ENCODE assay signal across 8 cellular contexts in genomic region chr12:49621651-49622500, GRCh38. TPM values are rescaled to one million over a fixed set of nuclear protein-coding genes. Genes with fewer than 3 reads are reported as not detected.
DNase-seq lines count a peak whose midpoint lies in the region; ATAC-seq and TF ChIP-seq lines count a peak whose summit lies in the region.

No MANE protein-coding gene starts in this region.

- no peaks in the 10 kb centered on the region for H3K9me3 ChIP-seq in subcutaneous abdominal adipose tissue (ENCODE audit: control insufficient read depth in 5 of 5, low read length in 5 of 5)

- no peaks in the 10 kb centered on the region for H3K36me3 ChIP-seq in subcutaneous abdominal adipose tissue (ENCODE audit: control insufficient read depth in 5 of 5, insufficient read depth in 5 of 5, low read length in 5 of 5)

- H3K4me1 Mint-ChIP-seq in activated CD4-positive, alpha-beta T cell treated with anti-CD3 and anti-CD28 coated beads, Interleukin-2, amount 10 ng/mL, durations not matched to agents 7 days and 5 days: peaks cover 35% of the 10 kb centered on the region
- peaks cover 25% of the 10 kb centered on the region for H3K4me1 Mint-ChIP-seq in activated B cell treated with CpG ODN at 0.5 μM for 24 hours

- peaks cover 28% of the 10 kb centered on the region for H3K27me3 Mint-ChIP-seq in activated CD4-positive, alpha-beta T cell treated with anti-CD3 and anti-CD28 coated beads, Interleukin-2, amount 10 ng/mL, durations not matched to agents 7 days and 5 days
- no peaks in the 10 kb centered on the region for H3K27me3 Mint-ChIP-seq in activated B cell treated with CpG ODN at 0.5 μM for 24 hours

- H3K4me3 Mint-ChIP-seq in activated CD4-positive, alpha-beta T cell treated with anti-CD3 and anti-CD28 coated beads, Interleukin-2, amount 10 ng/mL, durations not matched to agents 7 days and 5 days: peak overlapping the region; percentile 81
- H3K4me3 Mint-ChIP-seq in activated B cell treated with CpG ODN at 0.5 μM for 24 hours: peak overlapping the region; percentile 88

- no peak overlapping the region for H3K27ac ChIP-seq in subcutaneous abdominal adipose tissue (ENCODE audit: low read depth, low read length)

- peak overlapping the region; percentile 91 for H3K27ac Mint-ChIP-seq in activated CD4-positive, alpha-beta T cell treated with anti-CD3 and anti-CD28 coated beads, Interleukin-2, amount 10 ng/mL, durations not matched to agents 7 days and 5 days
- H3K27ac Mint-ChIP-seq in activated B cell treated with CpG ODN at 0.5 μM for 24 hours: peak overlapping the region; percentile 86

- intact Hi-C loops in activated B cell treated with CpG ODN at 0.5 μM for 24 hours (cut with micrococcal nuclease): loop anchor here (1.0 to 5.0 kb wide), 6 partner anchors 40 to 489 kb away; partner anchors contain the start of genes BCDIN3D, SPATS2 and TROAP

- peak overlapping the region in 4 of 5 donors; percentile 59 to 81 (median 74) for H3K9ac ChIP-seq in subcutaneous abdominal adipose tissue (ENCODE audit: low read length in 5 of 5)

- ATAC-seq in activated B cell treated with CpG ODN at 0.5 μM for 24 hours (ENCODE audit: low read depth) (no peak), HG02884 (IDR thresholded peaks at IDR 0.05; ENCODE audit: unreplicated experiment) (no peak)

- peaks cover 2 to 31% (median 24%) of the 10 kb centered on the region in 5 donors for H3K4me1 ChIP-seq in subcutaneous abdominal adipose tissue (ENCODE audit: control insufficient read depth in 5 of 5, insufficient read depth in 5 of 5, low read length in 5 of 5)

- no peaks in the 10 kb centered on the region for H3K27me3 ChIP-seq in subcutaneous abdominal adipose tissue (ENCODE audit: control insufficient read depth in 5 of 5, insufficient read depth in 4 of 5, low read length in 5 of 5)

- no peak for TF ChIP-seq CTCF in activated B cell treated with CpG ODN at 0.5 μM for 24 hours (IDR thresholded peaks at IDR 0.05)

- POLR2A ChIA-PET in activated CD4-positive, alpha-beta T cell treated with anti-CD3 and anti-CD28 coated beads, Interleukin-2, amount 10 ng/mL, durations not matched to agents 7 days and 5 days (lab: Charles Lee): interaction anchor here (0.6 kb wide), 1 partner anchor 84 kb away, joined by 5 read pairs; no protein-coding TSS in a partner anchor
- POLR2A ChIA-PET in activated B cell treated with CpG ODN at 0.5 μM for 24 hours (lab: Charles Lee): interaction anchor here (0.6 to 2.5 kb wide), 16 partner anchors 11 to 663 kb away, joined by 3 to 23 read pairs (median 4); partner anchors contain the start of genes BCDIN3D, LIMA1, MCRS1 and NCKAP5L

- peak overlapping the region; percentile 55 for H3K4me3 ChIP-seq in iPS-11a (ENCODE audit: low read depth, low read length)
- H3K4me3 ChIP-seq in subcutaneous abdominal adipose tissue (ENCODE audit: low read depth in 1 of 5, low read length in 5 of 5): peak overlapping the region; percentile 63 to 86 (median 79)

- H3K36me3 Mint-ChIP-seq in activated CD4-positive, alpha-beta T cell treated with anti-CD3 and anti-CD28 coated beads, Interleukin-2, amount 10 ng/mL, durations not matched to agents 7 days and 5 days (ENCODE audit: low read depth): no peaks in the 10 kb centered on the region
- no peaks in the 10 kb centered on the region for H3K36me3 Mint-ChIP-seq in activated B cell treated with CpG ODN at 0.5 μM for 24 hours (ENCODE audit: low read depth)

- H3K9me3 Mint-ChIP-seq in activated CD4-positive, alpha-beta T cell treated with anti-CD3 and anti-CD28 coated beads, Interleukin-2, amount 10 ng/mL, durations not matched to agents 7 days and 5 days: no peaks in the 10 kb centered on the region
- H3K9me3 Mint-ChIP-seq in activated B cell treated with CpG ODN at 0.5 μM for 24 hours: no peaks in the 10 kb centered on the region

- no peak for DNase-seq in activated CD4-positive, alpha-beta T cell treated with anti-CD3 and anti-CD28 coated beads, Interleukin-2, amount 10 ng/mL, durations not matched to agents 7 days and 5 days
- DNase-seq in activated CD4-positive, alpha-beta T cell treated with anti-CD3 and anti-CD28 coated beads, Interleukin-2, amount 50 U/mL, for 48 hours: no peak
- no peak for DNase-seq in activated B cell treated with CpG ODN at 0.5 μM for 24 hours
- DNase-seq in MV-4-11 (lab: John Stamatoyannopoulos, UW): no peak
- DNase-seq in NCI-H1930 (lab: John Stamatoyannopoulos, UW): no peak

- CTCF ChIA-PET in activated CD4-positive, alpha-beta T cell treated with anti-CD3 and anti-CD28 coated beads, Interleukin-2, amount 10 ng/mL, durations not matched to agents 7 days and 5 days (lab: Charles Lee): interaction anchor here (0.9 to 2.3 kb wide), 6 partner anchors 15 to 123 kb away, joined by 3 to 12 read pairs (median 4); no protein-coding TSS in a partner anchor
- CTCF ChIA-PET in activated B cell treated with CpG ODN at 0.5 μM for 24 hours (lab: Charles Lee): interaction anchor here (1.6 kb wide), 1 partner anchor 290 kb away, joined by 4 read pairs; no protein-coding TSS in a partner anchor

RNA-seq across cellular contexts. Expression of gene PRPF40B, which starts 1.5 kb away (rescaled TPM):
- 10 to 100 TPM; 11.6 to 11.7 TPM for total RNA-seq in activated CD4-positive, alpha-beta T cell treated with anti-CD3 and anti-CD28 coated beads, Interleukin-2, amount 10 ng/mL, durations not matched to agents 7 days and 5 days
- 16.4 and 23.4 TPM in 2 replicates for total RNA-seq in activated B cell treated with CpG ODN at 0.5 μM for 24 hours

RNA-seq across cellular contexts. Expression of gene FAM186B, which starts 16.4 kb away (rescaled TPM):
- total RNA-seq in activated CD4-positive, alpha-beta T cell treated with anti-CD3 and anti-CD28 coated beads, Interleukin-2, amount 10 ng/mL, durations not matched to agents 7 days and 5 days: under 1 TPM; 0.15 TPM
- 0.93 and 1.5 TPM in 2 replicates for total RNA-seq in activated B cell treated with CpG ODN at 0.5 μM for 24 hours

RNA-seq across cellular contexts. Expression of gene MCRS1, which starts 53.9 kb away (rescaled TPM):
- total RNA-seq in activated CD4-positive, alpha-beta T cell treated with anti-CD3 and anti-CD28 coated beads, Interleukin-2, amount 10 ng/mL, durations not matched to agents 7 days and 5 days: 10 to 100 TPM; 85.3 to 89.2 TPM
- 82.2 and 84.2 TPM in 2 replicates for total RNA-seq in activated B cell treated with CpG ODN at 0.5 μM for 24 hours
